ENCODE assay signal across 8 cellular contexts in the genomic region with DNA sequence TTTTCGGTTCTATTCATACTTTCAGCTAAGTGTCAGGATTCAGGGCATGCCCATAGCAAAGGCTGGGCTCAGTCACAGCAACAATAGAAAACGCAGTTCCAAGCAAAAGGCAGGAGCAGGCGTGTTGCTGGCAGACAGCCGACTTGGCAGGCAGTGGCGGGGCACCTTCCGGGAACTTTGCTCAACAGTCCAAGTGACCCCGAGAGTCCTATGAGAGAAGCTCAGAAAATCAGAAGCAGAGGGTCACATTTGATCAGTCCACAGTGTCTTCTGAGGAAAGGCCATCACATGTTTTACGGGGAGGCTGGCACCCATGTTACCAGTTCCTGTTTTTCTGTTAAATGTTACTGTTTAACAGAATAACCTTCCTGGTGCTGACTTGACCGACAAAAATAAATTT.
A peak's percentile ranks its signal among the peaks of the same experiment; 100 is the strongest.
DNase-seq lines count a peak whose midpoint lies in the region; ATAC-seq and TF ChIP-seq lines count a peak whose summit lies in the region.

No MANE protein-coding gene starts in this region.

- no peaks in the 10 kb centered on the region for H3K27me3 ChIP-seq in BLaER1
- no peaks in the 10 kb centered on the region for H3K27me3 ChIP-seq in foreskin keratinocyte
- no peaks in the 10 kb centered on the region for H3K27me3 ChIP-seq in neutrophil

- H3K4me3 ChIP-seq in BLaER1 (no peak overlapping the region), neutrophil (ENCODE audit: low read depth in 1 of 2, low read length in 1 of 2) (no peak overlapping the region)

- H3K36me3 ChIP-seq in BLaER1 (no peaks in the 10 kb centered on the region), neutrophil (no peaks in the 10 kb centered on the region)

- TF ChIP-seq CTCF in foreskin keratinocyte (conservative IDR thresholded peaks at IDR 0.05) = no peak
- TF ChIP-seq CTCF in neutrophil (IDR thresholded peaks at IDR 0.05) = no peak

- ATAC-seq in foreskin keratinocyte (peak; percentile 60), GM18909 (IDR thresholded peaks at IDR 0.05; ENCODE audit: poor library complexity, unreplicated experiment) (no peak)

- TF ChIP-seq POLR2A in erythroblast (IDR thresholded peaks at IDR 0.05; ENCODE audit: low read length) = no peak

- H3K4me2 ChIP-seq in BLaER1 = peak overlapping the region; percentile 72

- H3K9ac ChIP-seq in BLaER1 = no peak overlapping the region

- H3K27ac ChIP-seq in BLaER1 (peak overlapping the region; percentile 60), foreskin keratinocyte (no peak overlapping the region), neutrophil (peak overlapping the region; percentile 62)

- H3K9me3 ChIP-seq in BLaER1 (peaks cover 16% of the 10 kb centered on the region), neutrophil (no peaks in the 10 kb centered on the region)

- DNase-seq in RPMI8226 = peak; percentile 14
- peak in 1 of 2 donors; percentile 57 for DNase-seq in foreskin keratinocyte
- DNase-seq in islet precursor cell = no peak
- no peak for DNase-seq in NCI-H510A treated with DMSO at 0.1 percent for 48 hours (lab: John Stamatoyannopoulos, UW)
- no peak for DNase-seq in erythroblast (lab: John Stamatoyannopoulos, UW)

- H3K4me1 ChIP-seq in BLaER1 = peaks cover 70% of the 10 kb centered on the region
- H3K4me1 ChIP-seq in foreskin keratinocyte = peaks cover 10% of the 10 kb centered on the region
- peaks cover 25 to 26% of the 10 kb centered on the region in 2 experiments for H3K4me1 ChIP-seq in neutrophil (ENCODE audit: control insufficient read depth in 1 of 2, insufficient read depth in 1 of 2, low read depth in 1 of 2, low read length in 1 of 2)

- no peaks in the 10 kb centered on the region for H4K20me1 ChIP-seq in BLaER1
